Comparison of ENCODE assay signal across 8 cellular contexts in genomic region chr17:7213895-7214299, GRCh38. TPM values are rescaled to one million over a fixed set of nuclear protein-coding genes. Genes with fewer than 3 reads are reported as not detected.
DNase-seq lines count a peak whose midpoint lies in the region; ATAC-seq, FAIRE-seq and TF ChIP-seq lines count a peak whose summit lies in the region.

No MANE protein-coding gene starts in this region.

- no peak for ATAC-seq in GM18861 (IDR thresholded peaks at IDR 0.05; ENCODE audit: unreplicated experiment)

- WGBS in spleen, 5 donors: 3 to 5% (median 4%) methylated on average over 15 of the region's 15 CpGs

- peak; percentile 40 for DNase-seq in stimulated activated CD4-positive, alpha-beta T cell treated with anti-CD3 and anti-CD28 coated beads, Interleukin-2, amount 100 ng/mL, for 4 hours (ENCODE audit: low read depth)
- DNase-seq in stimulated activated CD4-positive, alpha-beta T cell treated with anti-CD3 and anti-CD28 coated beads, Interleukin-4, amount 100 ng/mL, for 24 hours: no peak
- DNase-seq in NAMALWA (ENCODE audit: low spot score) (peak; percentile 81), SIG-M5 treated with dmso at 0.1 percent for 504 hours (lab: John Stamatoyannopoulos, UW; ENCODE audit: unreplicated experiment) (peak; percentile 82), cerebellar cortex (ENCODE audit: low spot score) (peak; percentile 88), kidney (no peak), spleen (no peak)

- H3K9me3 ChIP-seq in kidney (ENCODE audit: control insufficient read depth in 1 of 2, low read length in 2 of 2) (no peaks in the 10 kb centered on the region), spleen (no peaks in the 10 kb centered on the region)

- H3K9ac ChIP-seq in kidney (ENCODE audit: low read length in 2 of 2): no peak overlapping the region

- H3K4me1 ChIP-seq in kidney (ENCODE audit: control insufficient read depth in 1 of 2, insufficient read depth in 1 of 2, low read depth in 1 of 2, low read length in 2 of 2) (peaks cover 20 to 21% of the 10 kb centered on the region in 2 donors), spleen (peaks cover 28 to 69% (median 52%) of the 10 kb centered on the region in 6 donors)

- H3K27me3 ChIP-seq in spleen (replicated peaks in 1 of 7): no peaks in the 10 kb centered on the region

- peak overlapping the region; percentile 50 to 57 for H3K4me3 ChIP-seq in kidney (ENCODE audit: low read length in 2 of 2)
- H3K4me3 ChIP-seq in spleen: peak overlapping the region; percentile 16 to 87 (median 61)

- FAIRE-seq in kidney (lab: Jason Lieb, UNC): no peak

- intact Hi-C loops in kidney (cut with DNase I): no loop called here
- intact Hi-C loops in spleen (cut with DNase I; ENCODE audit: low total_unique reads): no loop called here

- no peak for TF ChIP-seq POLR2A in spleen (IDR thresholded peaks at IDR 0.05)

- H3K27ac ChIP-seq in kidney (ENCODE audit: low read depth in 2 of 2, low read length in 2 of 2) (peak overlapping the region; percentile 81 to 84), spleen (peak overlapping the region in 7 of 8 donors; percentile 72 to 99 (median 79))

- H3K36me3 ChIP-seq in kidney (ENCODE audit: control insufficient read depth in 1 of 2, insufficient read depth in 2 of 2, low read length in 2 of 2) (no peaks in the 10 kb centered on the region), spleen (no peaks in the 10 kb centered on the region)

- TF ChIP-seq CTCF in kidney (IDR thresholded peaks at IDR 0.05; ENCODE audit: borderline replicate concordance, extremely low read depth, insufficient read depth): no peak
- peak in 8 of 11 experiments; percentile 19 to 51 (median 28) for TF ChIP-seq CTCF in spleen (IDR thresholded peaks at IDR 0.05 in 8 of 11, conservative IDR thresholded peaks at IDR 0.05 in 3 of 11)

RNA-seq across cellular contexts. Expression of gene DLG4, which starts 5.7 kb away (rescaled TPM):
- 18.9 TPM for total RNA-seq in kidney
- polyA plus RNA-seq in kidney (ENCODE audit: insufficient read depth, low read depth, low replicate concordance): 6.6 TPM
- 10 to 100 TPM; 17.0 to 38.5 (median 30.5) TPM for total RNA-seq in spleen
- polyA plus RNA-seq in spleen: 10 to 100 TPM in 1 of 3 donors, 1 to 10 TPM in 2; 3.0 to 21.5 (median 4.3) TPM

RNA-seq across cellular contexts. Expression of gene ACADVL, which starts 5.8 kb away (rescaled TPM):
- total RNA-seq in kidney: 689 TPM
- polyA plus RNA-seq in kidney (ENCODE audit: insufficient read depth, low read depth, low replicate concordance): 1,202 TPM
- 100 to 1,000 TPM; 402 to 903 (median 548) TPM for total RNA-seq in spleen
- 100 to 1,000 TPM; 320 to 963 (median 710) TPM for polyA plus RNA-seq in spleen

RNA-seq across cellular contexts. Expression of gene DVL2, which starts 20.4 kb away (rescaled TPM):
- 35.8 TPM for total RNA-seq in kidney
- 18.0 TPM for polyA plus RNA-seq in kidney (ENCODE audit: insufficient read depth, low read depth, low replicate concordance)
- total RNA-seq in spleen: 10 to 100 TPM; 36.9 to 48.0 (median 39.2) TPM
- 10 to 100 TPM in 2 of 3 donors, 1 to 10 TPM in 1; 9.8 to 29.2 (median 11.7) TPM for polyA plus RNA-seq in spleen

RNA-seq across cellular contexts. Expression of gene PHF23, which starts 25.4 kb away (rescaled TPM):
- total RNA-seq in kidney: 28.1 TPM
- 48.5 TPM for polyA plus RNA-seq in kidney (ENCODE audit: insufficient read depth, low read depth, low replicate concordance)
- total RNA-seq in spleen: 10 to 100 TPM; 33.1 to 47.6 (median 38.8) TPM
- 10 to 100 TPM; 27.4 to 50.4 (median 33.2) TPM for polyA plus RNA-seq in spleen

RNA-seq across cellular contexts. Expression of gene GABARAP, which starts 28.4 kb away (rescaled TPM):
- total RNA-seq in kidney: 477 TPM
- polyA plus RNA-seq in kidney (ENCODE audit: insufficient read depth, low read depth, low replicate concordance): 1,483 TPM
- 100 to 1,000 TPM; 222 to 519 (median 438) TPM for total RNA-seq in spleen
- 100 to 1,000 TPM; 755 to 855 (median 822) TPM for polyA plus RNA-seq in spleen

Comparison
In these comparisons a context has a peak if more than half of its experiments do, and no peak if none do; other contexts are left out.
1. DNase-seq: peak in stimulated activated CD4-positive, alpha-beta T cell treated with anti-CD3 and anti-CD28 coated beads, Interleukin-2, amount 100 ng/mL, for 4 hours (single experiment), NAMALWA (single experiment), SIG-M5 treated with dmso at 0.1 percent for 504 hours (single experiment) and cerebellar cortex (single experiment); none in stimulated activated CD4-positive, alpha-beta T cell treated with anti-CD3 and anti-CD28 coated beads, Interleukin-4, amount 100 ng/mL, for 24 hours (single experiment), kidney (single experiment) and spleen (single experiment).